Comparison of ENCODE assay signal across 1 cellular context in the genomic region with DNA sequence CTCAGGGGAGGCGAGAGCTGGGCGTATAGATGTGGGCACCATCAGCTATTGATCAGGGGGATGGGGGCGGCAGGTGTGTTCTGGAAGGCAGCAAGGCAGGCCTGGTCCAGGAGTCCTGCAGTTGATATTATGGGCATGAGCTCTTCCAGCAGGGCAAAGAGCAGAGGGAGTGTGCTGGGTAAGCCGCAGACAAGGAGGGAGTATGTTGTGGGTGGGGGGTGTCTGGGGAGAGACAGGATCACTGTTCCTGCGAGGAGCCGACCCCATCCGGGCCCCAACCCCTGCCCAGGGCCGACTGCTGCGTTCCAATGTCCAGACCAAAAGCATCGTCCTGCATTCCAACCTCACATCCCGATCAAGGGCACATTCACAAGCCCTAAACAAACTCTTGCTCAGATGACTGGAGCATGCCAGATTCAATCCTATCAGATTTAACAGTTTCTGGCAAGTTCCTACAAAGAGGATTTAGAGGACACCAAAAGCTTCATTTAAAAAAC.
TF ChIP-seq lines count a peak whose summit lies in the region.

No MANE protein-coding gene starts in this region.

TF ChIP-seq in HepG2, 621 proteins besides CTCF, POLR2A, EP300 and RAD21 (continued from another document and continues in another):
- TF ChIP-seq PRMT3 (CRISPR knock-in tag; IDR thresholded peaks at IDR 0.05; ENCODE audit: borderline replicate concordance, low read depth) (no peak), HDAC2 (CRISPR knock-in tag; IDR thresholded peaks at IDR 0.05) (peak; percentile 41), SNAPC2 (CRISPR knock-in tag; IDR thresholded peaks at IDR 0.05) (peak; percentile 77; the same call in 1 of the 2 replicates), ZFP41 (CRISPR knock-in tag; IDR thresholded peaks at IDR 0.05; ENCODE audit: borderline replicate concordance) (0 out of 2 replicates have a peak, but pooled peaks have one; percentile 2), CCAR2 (optimal IDR thresholded peaks at IDR 0.05; ENCODE audit: low read depth, low read length) (no peak), DPF2 (CRISPR knock-in tag; IDR thresholded peaks at IDR 0.05; ENCODE audit: borderline replicate concordance, low read depth) (peak; percentile 38; the same call in 1 of the 2 replicates), ZNF10 (CRISPR knock-in tag; IDR thresholded peaks at IDR 0.05; ENCODE audit: borderline replicate concordance, low read depth) (no peak), NR2F1 (CRISPR knock-in tag; IDR thresholded peaks at IDR 0.05) (no peak), ZNF556 (CRISPR knock-in tag; IDR thresholded peaks at IDR 0.05; ENCODE audit: borderline replicate concordance) (0 out of 2 replicates have a peak, but pooled peaks have one; percentile 63), ZNF737 (CRISPR knock-in tag; IDR thresholded peaks at IDR 0.05; ENCODE audit: borderline replicate concordance) (no peak), NBN (conservative IDR thresholded peaks at IDR 0.05) (no peak), PHF8 (CRISPR knock-in tag; IDR thresholded peaks at IDR 0.05) (0 out of 2 replicates have a peak, but pooled peaks have one; percentile 24), ZNF605 (CRISPR knock-in tag; IDR thresholded peaks at IDR 0.05) (no peak), ASH2L (IDR thresholded peaks at IDR 0.05; ENCODE audit: insufficient read length, low read depth, low read length) (no peak), ZNF333 (CRISPR knock-in tag; IDR thresholded peaks at IDR 0.05; ENCODE audit: borderline replicate concordance) (no peak), HMG20B (CRISPR knock-in tag; conservative IDR thresholded peaks at IDR 0.05) (0 out of 2 replicates have a peak, but pooled peaks have one; percentile 44), ZFP1 (CRISPR knock-in tag; IDR thresholded peaks at IDR 0.05) (0 out of 2 replicates have a peak, but pooled peaks have one; percentile 21), KDM1A (CRISPR knock-in tag; IDR thresholded peaks at IDR 0.05) (peak; percentile 67; the same call in 1 of the 2 replicates), ZNF124 (CRISPR knock-in tag; IDR thresholded peaks at IDR 0.05) (0 out of 2 replicates have a peak, but pooled peaks have one; percentile 46), MAZ (IDR thresholded peaks at IDR 0.05; ENCODE audit: borderline replicate concordance, low read depth, low read length) (no peak), MAZ (CRISPR knock-in tag; IDR thresholded peaks at IDR 0.05; ENCODE audit: low read depth) (0 out of 2 replicates have a peak, but pooled peaks have one; percentile 29), FOXO1 (CRISPR knock-in tag; IDR thresholded peaks at IDR 0.05) (no peak), REL (CRISPR knock-in tag; conservative IDR thresholded peaks at IDR 0.05) (no peak), TEAD2 (CRISPR knock-in tag; IDR thresholded peaks at IDR 0.05) (no peak)
- TF ChIP-seq, protein P1, sequence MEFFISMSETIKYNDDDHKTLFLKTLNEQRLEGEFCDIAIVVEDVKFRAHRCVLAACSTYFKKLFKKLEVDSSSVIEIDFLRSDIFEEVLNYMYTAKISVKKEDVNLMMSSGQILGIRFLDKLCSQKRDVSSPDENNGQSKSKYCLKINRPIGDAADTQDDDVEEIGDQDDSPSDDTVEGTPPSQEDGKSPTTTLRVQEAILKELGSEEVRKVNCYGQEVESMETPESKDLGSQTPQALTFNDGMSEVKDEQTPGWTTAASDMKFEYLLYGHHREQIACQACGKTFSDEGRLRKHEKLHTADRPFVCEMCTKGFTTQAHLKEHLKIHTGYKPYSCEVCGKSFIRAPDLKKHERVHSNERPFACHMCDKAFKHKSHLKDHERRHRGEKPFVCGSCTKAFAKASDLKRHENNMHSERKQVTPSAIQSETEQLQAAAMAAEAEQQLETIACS (CRISPR knock-in tag; IDR thresholded peaks at IDR 0.05): no peak
- TF ChIP-seq, protein P2, sequence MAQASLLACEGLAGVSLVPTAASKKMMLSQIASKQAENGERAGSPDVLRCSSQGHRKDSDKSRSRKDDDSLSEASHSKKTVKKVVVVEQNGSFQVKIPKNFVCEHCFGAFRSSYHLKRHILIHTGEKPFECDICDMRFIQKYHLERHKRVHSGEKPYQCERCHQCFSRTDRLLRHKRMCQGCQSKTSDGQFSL (CRISPR knock-in tag; IDR thresholded peaks at IDR 0.05): peak; percentile 86
- TF ChIP-seq, protein P3, sequence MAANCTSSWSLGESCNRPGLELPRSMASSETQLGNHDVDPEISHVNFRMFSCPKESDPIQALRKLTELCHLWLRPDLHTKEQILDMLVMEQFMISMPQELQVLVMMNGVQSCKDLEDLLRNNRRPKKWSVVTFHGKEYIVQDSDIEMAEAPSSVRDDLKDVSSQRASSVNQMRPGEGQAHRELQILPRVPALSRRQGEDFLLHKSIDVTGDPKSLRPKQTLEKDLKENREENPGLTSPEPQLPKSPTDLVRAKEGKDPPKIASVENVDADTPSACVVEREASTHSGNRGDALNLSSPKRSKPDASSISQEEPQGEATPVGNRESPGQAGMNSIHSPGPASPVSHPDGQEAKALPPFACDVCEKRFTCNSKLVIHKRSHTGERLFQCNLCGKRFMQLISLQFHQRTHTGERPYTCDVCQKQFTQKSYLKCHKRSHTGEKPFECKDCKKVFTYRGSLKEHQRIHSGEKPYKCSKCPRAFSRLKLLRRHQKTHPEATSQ (CRISPR knock-in tag; IDR thresholded peaks at IDR 0.05; ENCODE audit: borderline replicate concordance): peak; percentile 34; the same call in 1 of the 2 replicates
- TF ChIP-seq, protein P4, sequence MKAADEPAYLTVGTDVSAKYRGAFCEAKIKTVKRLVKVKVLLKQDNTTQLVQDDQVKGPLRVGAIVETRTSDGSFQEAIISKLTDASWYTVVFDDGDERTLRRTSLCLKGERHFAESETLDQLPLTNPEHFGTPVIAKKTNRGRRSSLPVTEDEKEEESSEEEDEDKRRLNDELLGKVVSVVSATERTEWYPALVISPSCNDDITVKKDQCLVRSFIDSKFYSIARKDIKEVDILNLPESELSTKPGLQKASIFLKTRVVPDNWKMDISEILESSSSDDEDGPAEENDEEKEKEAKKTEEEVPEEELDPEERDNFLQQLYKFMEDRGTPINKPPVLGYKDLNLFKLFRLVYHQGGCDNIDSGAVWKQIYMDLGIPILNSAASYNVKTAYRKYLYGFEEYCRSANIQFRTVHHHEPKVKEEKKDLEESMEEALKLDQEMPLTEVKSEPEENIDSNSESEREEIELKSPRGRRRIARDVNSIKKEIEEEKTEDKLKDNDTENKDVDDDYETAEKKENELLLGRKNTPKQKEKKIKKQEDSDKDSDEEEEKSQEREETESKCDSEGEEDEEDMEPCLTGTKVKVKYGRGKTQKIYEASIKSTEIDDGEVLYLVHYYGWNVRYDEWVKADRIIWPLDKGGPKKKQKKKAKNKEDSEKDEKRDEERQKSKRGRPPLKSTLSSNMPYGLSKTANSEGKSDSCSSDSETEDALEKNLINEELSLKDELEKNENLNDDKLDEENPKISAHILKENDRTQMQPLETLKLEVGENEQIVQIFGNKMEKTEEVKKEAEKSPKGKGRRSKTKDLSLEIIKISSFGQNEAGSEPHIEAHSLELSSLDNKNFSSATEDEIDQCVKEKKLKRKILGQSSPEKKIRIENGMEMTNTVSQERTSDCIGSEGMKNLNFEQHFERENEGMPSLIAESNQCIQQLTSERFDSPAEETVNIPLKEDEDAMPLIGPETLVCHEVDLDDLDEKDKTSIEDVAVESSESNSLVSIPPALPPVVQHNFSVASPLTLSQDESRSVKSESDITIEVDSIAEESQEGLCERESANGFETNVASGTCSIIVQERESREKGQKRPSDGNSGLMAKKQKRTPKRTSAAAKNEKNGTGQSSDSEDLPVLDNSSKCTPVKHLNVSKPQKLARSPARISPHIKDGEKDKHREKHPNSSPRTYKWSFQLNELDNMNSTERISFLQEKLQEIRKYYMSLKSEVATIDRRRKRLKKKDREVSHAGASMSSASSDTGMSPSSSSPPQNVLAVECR (CRISPR knock-in tag; IDR thresholded peaks at IDR 0.05; ENCODE audit: borderline replicate concordance): peak; percentile 18; the same call in 1 of the 2 replicates
- TF ChIP-seq, protein P5, sequence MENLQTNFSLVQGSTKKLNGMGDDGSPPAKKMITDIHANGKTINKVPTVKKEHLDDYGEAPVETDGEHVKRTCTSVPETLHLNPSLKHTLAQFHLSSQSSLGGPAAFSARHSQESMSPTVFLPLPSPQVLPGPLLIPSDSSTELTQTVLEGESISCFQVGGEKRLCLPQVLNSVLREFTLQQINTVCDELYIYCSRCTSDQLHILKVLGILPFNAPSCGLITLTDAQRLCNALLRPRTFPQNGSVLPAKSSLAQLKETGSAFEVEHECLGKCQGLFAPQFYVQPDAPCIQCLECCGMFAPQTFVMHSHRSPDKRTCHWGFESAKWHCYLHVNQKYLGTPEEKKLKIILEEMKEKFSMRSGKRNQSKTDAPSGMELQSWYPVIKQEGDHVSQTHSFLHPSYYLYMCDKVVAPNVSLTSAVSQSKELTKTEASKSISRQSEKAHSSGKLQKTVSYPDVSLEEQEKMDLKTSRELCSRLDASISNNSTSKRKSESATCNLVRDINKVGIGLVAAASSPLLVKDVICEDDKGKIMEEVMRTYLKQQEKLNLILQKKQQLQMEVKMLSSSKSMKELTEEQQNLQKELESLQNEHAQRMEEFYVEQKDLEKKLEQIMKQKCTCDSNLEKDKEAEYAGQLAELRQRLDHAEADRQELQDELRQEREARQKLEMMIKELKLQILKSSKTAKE (CRISPR knock-in tag; IDR thresholded peaks at IDR 0.05; ENCODE audit: borderline replicate concordance): peak; percentile 66; the same call in 1 of the 2 replicates
- TF ChIP-seq, protein P6, sequence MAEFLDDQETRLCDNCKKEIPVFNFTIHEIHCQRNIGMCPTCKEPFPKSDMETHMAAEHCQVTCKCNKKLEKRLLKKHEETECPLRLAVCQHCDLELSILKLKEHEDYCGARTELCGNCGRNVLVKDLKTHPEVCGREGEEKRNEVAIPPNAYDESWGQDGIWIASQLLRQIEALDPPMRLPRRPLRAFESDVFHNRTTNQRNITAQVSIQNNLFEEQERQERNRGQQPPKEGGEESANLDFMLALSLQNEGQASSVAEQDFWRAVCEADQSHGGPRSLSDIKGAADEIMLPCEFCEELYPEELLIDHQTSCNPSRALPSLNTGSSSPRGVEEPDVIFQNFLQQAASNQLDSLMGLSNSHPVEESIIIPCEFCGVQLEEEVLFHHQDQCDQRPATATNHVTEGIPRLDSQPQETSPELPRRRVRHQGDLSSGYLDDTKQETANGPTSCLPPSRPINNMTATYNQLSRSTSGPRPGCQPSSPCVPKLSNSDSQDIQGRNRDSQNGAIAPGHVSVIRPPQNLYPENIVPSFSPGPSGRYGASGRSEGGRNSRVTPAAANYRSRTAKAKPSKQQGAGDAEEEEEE (CRISPR knock-in tag; IDR thresholded peaks at IDR 0.05; ENCODE audit: borderline replicate concordance): 0 out of 2 replicates have a peak, but pooled peaks have one; percentile 1
- TF ChIP-seq, protein P7, sequence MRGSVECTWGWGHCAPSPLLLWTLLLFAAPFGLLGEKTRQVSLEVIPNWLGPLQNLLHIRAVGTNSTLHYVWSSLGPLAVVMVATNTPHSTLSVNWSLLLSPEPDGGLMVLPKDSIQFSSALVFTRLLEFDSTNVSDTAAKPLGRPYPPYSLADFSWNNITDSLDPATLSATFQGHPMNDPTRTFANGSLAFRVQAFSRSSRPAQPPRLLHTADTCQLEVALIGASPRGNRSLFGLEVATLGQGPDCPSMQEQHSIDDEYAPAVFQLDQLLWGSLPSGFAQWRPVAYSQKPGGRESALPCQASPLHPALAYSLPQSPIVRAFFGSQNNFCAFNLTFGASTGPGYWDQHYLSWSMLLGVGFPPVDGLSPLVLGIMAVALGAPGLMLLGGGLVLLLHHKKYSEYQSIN (CRISPR knock-in tag; IDR thresholded peaks at IDR 0.05; ENCODE audit: borderline replicate concordance): no peak
- TF ChIP-seq, protein P8, sequence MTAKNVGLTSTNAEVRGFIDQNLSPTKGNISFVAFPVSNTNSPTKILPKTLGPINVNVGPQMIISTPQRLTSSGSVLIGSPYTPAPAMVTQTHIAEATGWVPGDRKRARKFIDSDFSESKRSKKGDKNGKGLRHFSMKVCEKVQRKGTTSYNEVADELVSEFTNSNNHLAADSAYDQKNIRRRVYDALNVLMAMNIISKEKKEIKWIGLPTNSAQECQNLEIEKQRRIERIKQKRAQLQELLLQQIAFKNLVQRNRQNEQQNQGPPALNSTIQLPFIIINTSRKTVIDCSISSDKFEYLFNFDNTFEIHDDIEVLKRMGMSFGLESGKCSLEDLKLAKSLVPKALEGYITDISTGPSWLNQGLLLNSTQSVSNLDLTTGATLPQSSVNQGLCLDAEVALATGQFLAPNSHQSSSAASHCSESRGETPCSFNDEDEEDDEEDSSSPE (CRISPR knock-in tag; IDR thresholded peaks at IDR 0.05): peak; percentile 64; the same call in 1 of the 2 replicates
- TF ChIP-seq, protein P9, sequence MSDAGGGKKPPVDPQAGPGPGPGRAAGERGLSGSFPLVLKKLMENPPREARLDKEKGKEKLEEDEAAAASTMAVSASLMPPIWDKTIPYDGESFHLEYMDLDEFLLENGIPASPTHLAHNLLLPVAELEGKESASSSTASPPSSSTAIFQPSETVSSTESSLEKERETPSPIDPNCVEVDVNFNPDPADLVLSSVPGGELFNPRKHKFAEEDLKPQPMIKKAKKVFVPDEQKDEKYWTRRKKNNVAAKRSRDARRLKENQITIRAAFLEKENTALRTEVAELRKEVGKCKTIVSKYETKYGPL (CRISPR knock-in tag; IDR thresholded peaks at IDR 0.05): no peak
- TF ChIP-seq, protein P10, sequence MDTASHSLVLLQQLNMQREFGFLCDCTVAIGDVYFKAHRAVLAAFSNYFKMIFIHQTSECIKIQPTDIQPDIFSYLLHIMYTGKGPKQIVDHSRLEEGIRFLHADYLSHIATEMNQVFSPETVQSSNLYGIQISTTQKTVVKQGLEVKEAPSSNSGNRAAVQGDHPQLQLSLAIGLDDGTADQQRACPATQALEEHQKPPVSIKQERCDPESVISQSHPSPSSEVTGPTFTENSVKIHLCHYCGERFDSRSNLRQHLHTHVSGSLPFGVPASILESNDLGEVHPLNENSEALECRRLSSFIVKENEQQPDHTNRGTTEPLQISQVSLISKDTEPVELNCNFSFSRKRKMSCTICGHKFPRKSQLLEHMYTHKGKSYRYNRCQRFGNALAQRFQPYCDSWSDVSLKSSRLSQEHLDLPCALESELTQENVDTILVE (CRISPR knock-in tag; IDR thresholded peaks at IDR 0.05): no peak
- TF ChIP-seq, protein P11, sequence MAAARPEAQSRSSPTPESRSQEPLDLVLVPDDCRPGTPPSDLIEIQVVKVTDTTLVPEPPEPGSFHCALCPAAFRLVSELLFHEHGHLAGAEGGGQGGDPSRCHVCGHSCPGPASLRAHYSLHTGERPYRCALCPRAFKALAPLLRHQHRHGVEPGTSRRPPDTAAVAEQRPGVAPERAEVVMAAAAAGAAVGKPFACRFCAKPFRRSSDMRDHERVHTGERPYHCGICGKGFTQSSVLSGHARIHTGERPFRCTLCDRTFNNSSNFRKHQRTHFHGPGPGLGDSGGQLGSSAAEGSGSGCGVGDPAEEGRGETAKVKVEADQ (CRISPR knock-in tag; IDR thresholded peaks at IDR 0.05; ENCODE audit: borderline replicate concordance): no peak
